Comparison of ENCODE assay signal across 9 cellular contexts in genomic region chr12:12024958-12025682, GRCh38. TPM values are rescaled to one million over a fixed set of nuclear protein-coding genes. Genes with fewer than 3 reads are reported as not detected.
DNase-seq lines count a peak whose midpoint lies in the region; ATAC-seq and TF ChIP-seq lines count a peak whose summit lies in the region.
"Had no signal": no experiment of that assay in that cellular context is flagged by ENCODE, and none has a peak within 500 bp of the region (broad histone marks: within the 10 kb centered on the region; RNA-seq: fewer than 3 reads in every experiment).

No MANE protein-coding gene starts in this region.

- peak overlapping the region; percentile 22 to 90 (median 66) for H3K27ac Mint-ChIP-seq in naive thymus-derived CD4-positive, alpha-beta T cell

- TF ChIP-seq CTCF in OCI-LY7 (conservative IDR thresholded peaks at IDR 0.05; ENCODE audit: low read length): no peak
- TF ChIP-seq CTCF in sigmoid colon (IDR thresholded peaks at IDR 0.05): no peak

- peak overlapping the region; percentile 58 for H3K4me3 ChIP-seq in OCI-LY7 (ENCODE audit: low read depth, low read length, poor library complexity, severe bottlenecking)
- H3K4me3 ChIP-seq in naive thymus-derived CD4-positive, alpha-beta T cell (ENCODE audit: low read length): no peak overlapping the region
- no peak overlapping the region for H3K4me3 ChIP-seq in sigmoid colon
- H3K4me3 ChIP-seq: lower lobe of right lung had no signal

- peak overlapping the region; percentile 94 for H3K27ac ChIP-seq in OCI-LY7 (ENCODE audit: low read depth, low read length, poor library complexity, severe bottlenecking)
- no peak overlapping the region for H3K27ac ChIP-seq in naive thymus-derived CD4-positive, alpha-beta T cell (ENCODE audit: low read depth, low read length)
- H3K27ac ChIP-seq in sigmoid colon: no peak overlapping the region
- H3K27ac ChIP-seq: lower lobe of right lung had no signal

- CTCF ChIA-PET in OCI-LY7 (lab: Charles Lee; ENCODE audit: unreplicated experiment): interaction anchor here (0.6 to 1.6 kb wide), 3 partner anchors 9 to 444 kb away, joined by 3 to 4 read pairs (median 3); no protein-coding TSS in a partner anchor
- CTCF ChIA-PET in naive thymus-derived CD4-positive, alpha-beta T cell (lab: Charles Lee): interaction anchor here (0.5 to 1.3 kb wide), 3 partner anchors 16 to 537 kb away, joined by 3 to 5 read pairs (median 3); no protein-coding TSS in a partner anchor

- TF ChIP-seq POLR2A in sigmoid colon (IDR thresholded peaks at IDR 0.05): no peak

- no peak for TF ChIP-seq EP300 in sigmoid colon (IDR thresholded peaks at IDR 0.05)

- peak overlapping the region in 9 of 10 donors; percentile 11 to 72 (median 48) for H3K4me3 Mint-ChIP-seq in naive thymus-derived CD4-positive, alpha-beta T cell

- intact Hi-C loops in OCI-LY7 (cut with micrococcal nuclease; ENCODE audit: unreplicated experiment): loop anchor here (1.0 to 5.0 kb wide), 7 partner anchors 14 to 1813 kb away; partner anchors contain the start of genes ETV6 and GABARAPL1
- intact Hi-C loops in naive thymus-derived CD4-positive, alpha-beta T cell (cut with micrococcal nuclease): loop anchor here (1.0 to 2.0 kb wide), 2 partner anchors 14 to 15 kb away; no protein-coding TSS in a partner anchor
- intact Hi-C loops in sigmoid colon (cut with DNase I): no loop called here

- ATAC-seq in GM18861 (IDR thresholded peaks at IDR 0.05; ENCODE audit: unreplicated experiment): peak; percentile 83
- ATAC-seq in HG02623 (IDR thresholded peaks at IDR 0.05; ENCODE audit: unreplicated experiment): peak; percentile 86
- peak; percentile 88 for ATAC-seq in naive thymus-derived CD4-positive, alpha-beta T cell

- H3K4me2 ChIP-seq in OCI-LY7 (ENCODE audit: low read length): peak overlapping the region; percentile 80

- H3K36me3 ChIP-seq in OCI-LY7 (ENCODE audit: insufficient read depth, low read length) (peaks cover 5% of the 10 kb centered on the region; the same call in 1 of the 2 replicates), sigmoid colon (no peaks in the 10 kb centered on the region)
- no peaks in the 10 kb centered on the region for H3K36me3 ChIP-seq in naive thymus-derived CD4-positive, alpha-beta T cell (ENCODE audit: control insufficient read depth in 2 of 3, insufficient read depth in 3 of 3, low read length in 3 of 3)
- H3K36me3 ChIP-seq: lower lobe of right lung had no signal

- POLR2A ChIA-PET in OCI-LY7 (lab: Charles Lee): interaction anchor here (1.0 to 1.1 kb wide), 8 partner anchors 15 to 397 kb away, joined by 3 to 4 read pairs (median 3); no protein-coding TSS in a partner anchor
- POLR2A ChIA-PET in naive thymus-derived CD4-positive, alpha-beta T cell (lab: Charles Lee): interaction anchor here (0.8 to 1.1 kb wide), 2 partner anchors 23 to 370 kb away, joined by 3 to 5 read pairs; no protein-coding TSS in a partner anchor

- H3K4me1 Mint-ChIP-seq in naive thymus-derived CD4-positive, alpha-beta T cell: peaks cover 28 to 55% (median 32%) of the 10 kb centered on the region in 7 donors

- 16 to 47% methylated on average over 9 of the region's 9 CpGs for WGBS in sigmoid colon, 2 donors

- peak overlapping the region; percentile 34; the same call in 1 of the 2 replicates for H2AFZ ChIP-seq in OCI-LY7 (ENCODE audit: low read length)

- peak; percentile 91 for DNase-seq in OCI-LY7 (ENCODE audit: low spot score)
- peak in 6 of 9 donors; percentile 24 to 51 (median 31) for DNase-seq in naive thymus-derived CD4-positive, alpha-beta T cell
- DNase-seq in anterior cingulate cortex (lab: John Stamatoyannopoulos, UW): no peak
- DNase-seq in NCI-H1105 (lab: John Stamatoyannopoulos, UW): no peak
- no peak for DNase-seq in sigmoid colon
- DNase-seq in HPDE6-E6E7 (ENCODE audit: extremely low spot score): no peak
- DNase-seq: lower lobe of right lung had no signal

- H3K27me3 Mint-ChIP-seq in naive thymus-derived CD4-positive, alpha-beta T cell: no peaks in the 10 kb centered on the region

- H3K9me3 ChIP-seq in OCI-LY7 (ENCODE audit: low read length) (peaks cover 13% of the 10 kb centered on the region; the same call in 1 of the 2 replicates), sigmoid colon (no peaks in the 10 kb centered on the region)
- H3K9me3 ChIP-seq in naive thymus-derived CD4-positive, alpha-beta T cell (ENCODE audit: control insufficient read depth in 2 of 3, low read length in 3 of 3): no peaks in the 10 kb centered on the region
- H3K9me3 ChIP-seq: lower lobe of right lung had no signal

- no peaks in the 10 kb centered on the region for H3K27me3 ChIP-seq in naive thymus-derived CD4-positive, alpha-beta T cell (ENCODE audit: control insufficient read depth in 2 of 2, insufficient read depth in 2 of 2, low read length in 2 of 2)
- no peaks in the 10 kb centered on the region for H3K27me3 ChIP-seq in sigmoid colon

- no peaks in the 10 kb centered on the region for H4K20me1 ChIP-seq in OCI-LY7 (ENCODE audit: insufficient read depth, low read length)

- no peaks in the 10 kb centered on the region; the same call in 1 of the 2 replicates for H3K79me2 ChIP-seq in OCI-LY7 (ENCODE audit: insufficient read depth, low read depth, low read length)

- H3K9me3 Mint-ChIP-seq in naive thymus-derived CD4-positive, alpha-beta T cell: peaks cover 3 to 18% (median 7%) of the 10 kb centered on the region in 11 donors

- no TSS peak for BruUV-seq in OCI-LY7 (replicated peaks; lab: Mats Ljungman, UMichigan)

- no peaks in the 10 kb centered on the region for H3K9me2 ChIP-seq in OCI-LY7 (ENCODE audit: insufficient read depth, low read length)

- peaks cover 0 to 26% (median 0%) of the 10 kb centered on the region in 5 donors for H3K36me3 Mint-ChIP-seq in naive thymus-derived CD4-positive, alpha-beta T cell

- H3K4me1 ChIP-seq in OCI-LY7 (ENCODE audit: insufficient read depth, low read length, poor library complexity, severe bottlenecking) (peaks cover 79% of the 10 kb centered on the region), sigmoid colon (no peaks in the 10 kb centered on the region)
- peaks cover 10 to 17% of the 10 kb centered on the region in 2 donors for H3K4me1 ChIP-seq in naive thymus-derived CD4-positive, alpha-beta T cell (ENCODE audit: control insufficient read depth in 2 of 2, insufficient read depth in 2 of 2, low read length in 2 of 2)
- H3K4me1 ChIP-seq: lower lobe of right lung had no signal

RNA-seq across cellular contexts. Expression of gene BCL2L14, which starts 45.6 kb away (rescaled TPM):
- 0.10 TPM in 1 of 2 replicates, not detected in the other for total RNA-seq in OCI-LY7 (2014; rRNA removed; shearing (Covaris generic))
- not detected in 2 replicates for total RNA-seq in OCI-LY7 (2022)
- total RNA-seq in naive thymus-derived CD4-positive, alpha-beta T cell: 1 to 10 TPM in 3 of 5 experiments, under 1 TPM in 2; 0.92 to 7.6 (median 1.4) TPM
- not detected for polyA plus RNA-seq in naive thymus-derived CD4-positive, alpha-beta T cell
- total RNA-seq in sigmoid colon: not detected
- polyA plus RNA-seq in sigmoid colon: 10 to 100 TPM; 21.6 to 41.8 (median 36.0) TPM

Comparison
In these comparisons a context has a peak if more than half of its experiments do, and no peak if none do; other contexts are left out.
1. DNase-seq: peak in OCI-LY7 (single experiment) and naive thymus-derived CD4-positive, alpha-beta T cell (6 of 9); none in anterior cingulate cortex (0 of 58), NCI-H1105 (single experiment), sigmoid colon (single experiment) and HPDE6-E6E7 (single experiment).
2. Peak in every context shown above with its lines, with median percentiles within 50 percentile points of each other: ATAC-seq.